ENCODE assay signal across 39 cellular contexts in the genomic region with DNA sequence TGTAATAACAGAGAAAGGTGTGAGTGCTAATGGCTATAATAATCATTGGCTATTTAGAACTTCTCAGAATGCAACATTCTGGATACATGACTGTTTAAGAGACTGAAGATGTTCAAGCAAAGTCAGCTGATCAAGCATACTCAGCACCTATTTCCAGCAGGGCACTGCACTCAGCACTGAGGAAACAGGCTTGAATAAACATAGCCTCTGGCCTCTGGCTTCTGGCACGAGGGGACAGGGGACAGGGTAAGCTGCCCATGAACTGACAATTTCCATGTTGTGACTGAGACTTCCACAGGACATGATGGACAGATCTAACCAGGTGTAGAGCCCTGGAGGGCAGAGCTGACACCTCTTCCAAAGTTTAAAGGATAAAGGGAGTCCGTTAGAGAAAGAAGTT. TPM values are rescaled to one million over a fixed set of nuclear protein-coding genes. Genes with fewer than 3 reads are reported as not detected.
"Had no signal": no experiment of that assay in that cellular context is flagged by ENCODE, and none has a peak within 500 bp of the region (broad histone marks: within the 10 kb centered on the region; RNA-seq: fewer than 3 reads in every experiment).

No MANE protein-coding gene starts in this region.

- ATAC-seq: activated CD4-positive, CD25-positive, alpha-beta regulatory T cell treated with anti-CD3 and anti-CD28 coated beads, Interleukin-2, amount 50 U/mL, for 24 hours; activated CD8-positive, alpha-beta memory T cell treated with anti-CD3 and anti-CD28 coated beads, Interleukin-2, amount 10 ng/mL, durations not matched to agents 7 days and 5 days; activated CD8-positive, alpha-beta T cell treated with anti-CD3 and anti-CD28 coated beads, Interleukin-2, amount 10 ng/mL, durations not matched to agents 7 days and 5 days; activated naive CD8-positive, alpha-beta T cell treated with anti-CD3 and anti-CD28 coated beads, Interleukin-2, amount 50 U/mL, for 24 hours; body of pancreas; gastroesophageal sphincter; T-helper 17 cell had no signal

- H3K27me3 ChIP-seq: adrenal gland, body of pancreas, colonic mucosa had no signal

- DNase-seq: activated B cell treated with CpG ODN at 0.5 μM for 24 hours; activated CD4-positive, alpha-beta memory T cell treated with anti-CD3 and anti-CD28 coated beads for 36 hours; activated CD4-positive, alpha-beta T cell treated with anti-CD3 and anti-CD28 coated beads, Interleukin-2, amount 10 ng/mL, durations not matched to agents 24 days and 14 days; activated CD8-positive, alpha-beta memory T cell treated with anti-CD3 and anti-CD28 coated beads, Interleukin-2, amount 10 ng/mL, durations not matched to agents 7 days and 5 days; activated CD8-positive, alpha-beta memory T cell treated with anti-CD3 and anti-CD28 coated beads, Interleukin-2, amount 50 U/mL, for 4 hours; activated CD8-positive, alpha-beta T cell treated with anti-CD3 and anti-CD28 coated beads, Interleukin-2, amount 10 ng/mL, durations not matched to agents 7 days and 5 days; activated effector memory CD4-positive, alpha-beta T cell treated with anti-CD3 and anti-CD28 coated beads, Interleukin-2, amount 50 U/mL, for 16 hours; activated naive CD4-positive, alpha-beta T cell treated with anti-CD3 and anti-CD28 coated beads for 36 hours; activated naive CD8-positive, alpha-beta T cell treated with anti-CD3 and anti-CD28 coated beads for 36 hours; activated naive CD8-positive, alpha-beta T cell treated with anti-CD3 and anti-CD28 coated beads, Interleukin-2, amount 50 U/mL, for 24 hours; activated T-cell treated with anti-CD3 and anti-CD28 coated beads, Interleukin-2, amount 50 U/mL, for 1 hour; activated T-cell treated with anti-CD3 and anti-CD28 coated beads, Interleukin-2, amount 50 U/mL, for 48 hours; adrenal gland; amygdala; aorta; body of pancreas; central memory CD4-positive, alpha-beta T cell; cerebellar nuclear complex; colonic mucosa; effector CD8-positive, alpha-beta T cell; esophagus squamous epithelium; foreskin melanocyte; T-helper 1 cell; T-helper 17 cell; T1000; WERI-Rb-1 had no signal

- H3K4me3 ChIP-seq: adrenal gland, body of pancreas, cardiac muscle cell, colonic mucosa, esophagus squamous epithelium, gastroesophageal sphincter had no signal

- H3K36me3 ChIP-seq: adrenal gland, cardiac muscle cell, colonic mucosa, esophagus squamous epithelium, gastroesophageal sphincter, WERI-Rb-1 had no signal

- H3K9me3 ChIP-seq: adrenal gland, body of pancreas, colonic mucosa, esophagus squamous epithelium, gastroesophageal sphincter had no signal

- H3K27ac ChIP-seq: adrenal gland, body of pancreas, cardiac muscle cell, colonic mucosa, epithelial cell of prostate, esophagus squamous epithelium, gastroesophageal sphincter, WERI-Rb-1 had no signal

- FAIRE-seq: endometrium, endothelial cell of umbilical vein had no signal

- H3K4me1 ChIP-seq: adrenal gland, body of pancreas, colonic mucosa, esophagus squamous epithelium, gastroesophageal sphincter had no signal

RNA-seq across cellular contexts. Expression of gene MARCO, which starts 1.3 kb away (rescaled TPM):
- total RNA-seq: activated B cell treated with CpG ODN at 0.5 μM for 24 hours; activated CD4-positive, alpha-beta memory T cell treated with anti-CD3 and anti-CD28 coated beads for 36 hours; activated CD4-positive, alpha-beta T cell treated with anti-CD3 and anti-CD28 coated beads, Interleukin-2, amount 10 ng/mL, durations not matched to agents 24 days and 14 days; activated CD8-positive, alpha-beta memory T cell treated with anti-CD3 and anti-CD28 coated beads for 36 hours; activated CD8-positive, alpha-beta memory T cell treated with anti-CD3 and anti-CD28 coated beads, Interleukin-2, amount 10 ng/mL, durations not matched to agents 7 days and 5 days; activated CD8-positive, alpha-beta T cell treated with anti-CD3 and anti-CD28 coated beads, Interleukin-2, amount 10 ng/mL, durations not matched to agents 7 days and 5 days; activated naive CD4-positive, alpha-beta T cell treated with anti-CD3 and anti-CD28 coated beads for 36 hours; activated naive CD8-positive, alpha-beta T cell treated with anti-CD3 and anti-CD28 coated beads for 36 hours; activated T-helper 1 cell treated with anti-CD3 and anti-CD28 coated beads, Interleukin-12 subunit alpha, Interleukin-12 subunit beta, Interleukin-2, Interleukin-4 antibody, amounts not matched to agents 30 ng/mL and 10 ng/mL and 1 ng/mL, durations not matched to agents 14 hours and 24 hours and 36 hours; activated T-helper 2 cell treated with anti-CD3 and anti-CD28 coated beads, Interferon-gamma antibody, Interleukin-2, Interleukin-4, amounts not matched to agents 10 μg/mL and 5 μg/mL and 100 μg/mL, durations not matched to agents 14 hours and 24 hours and 36 hours; cardiac muscle cell; dermis microvascular lymphatic vessel endothelial cell; endothelial cell of umbilical vein; fibroblast of lung; fibroblast of villous mesenchyme; glomerular endothelial cell; T-helper 17 cell had no signal
- polyA plus RNA-seq: cardiac muscle cell, endothelial cell of umbilical vein, fibroblast of lung had no signal
